ENCODE assay signal across 7 cellular contexts in genomic region chr1:46319301-46319700, GRCh38. TPM values are rescaled to one million over a fixed set of nuclear protein-coding genes. Genes with fewer than 3 reads are reported as not detected.
DNase-seq lines count a peak whose midpoint lies in the region; ATAC-seq, FAIRE-seq and TF ChIP-seq lines count a peak whose summit lies in the region.
"Not testable (repeated sequence)": the region's sequence is repeated elsewhere in the genome, so short reads cannot be mapped to it uniquely, and the experiment has no call there.

No MANE protein-coding gene starts in this region.

- H3K4me3 Mint-ChIP-seq in T-helper 17 cell = peak overlapping the region; percentile 25

- H3K27ac Mint-ChIP-seq in T-helper 17 cell = not testable (repeated sequence)

- not testable (repeated sequence) for H3K9me3 ChIP-seq in DOHH2 (ENCODE audit: control insufficient read depth, insufficient read depth, low read length); HUES6 (ENCODE audit: control insufficient read depth, insufficient read depth, low read depth, low read length); NT2/D1 (ENCODE audit: insufficient read depth, low read length); T-helper 17 cell (ENCODE audit: control insufficient read depth, low read length, poor library complexity, severe bottlenecking); K562 (replicated peaks; ENCODE audit: control insufficient read depth, insufficient read depth, low read depth, low read length); HepG2 (ENCODE audit: low read length)

- not testable (repeated sequence) for TF ChIP-seq EP300 in K562 (IDR thresholded peaks at IDR 0.05; ENCODE audit: low read length); HepG2 (IDR thresholded peaks at IDR 0.05; ENCODE audit: low read depth in 2 of 2, low read length in 2 of 2); HepG2 (CRISPR knock-in tag; IDR thresholded peaks at IDR 0.05; ENCODE audit: borderline replicate concordance)

- POLR2A ChIA-PET in K562 (lab: Yijun Ruan, JAX) = interaction anchor here (0.8 to 4.7 kb wide), 6 partner anchors 8 to 21 kb away, joined by 3 to 33 read pairs (median 20); partner anchors contain the start of genes LRRC41, NSUN4 and UQCRH
- POLR2A ChIA-PET in HepG2 (lab: Yijun Ruan, JAX) = not testable (repeated sequence)

- H3K79me2 ChIP-seq in DOHH2 (ENCODE audit: control insufficient read depth, low read length) = peaks cover 70% of the 10 kb centered on the region
- H3K79me2 ChIP-seq in K562 (ENCODE audit: control insufficient read depth, insufficient read depth, low read length); HepG2 (ENCODE audit: insufficient read depth, low read length): not testable (repeated sequence)

- intact Hi-C loops in K562 (cut with micrococcal nuclease); HepG2 (cut with micrococcal nuclease; ENCODE audit: unreplicated experiment): not testable (repeated sequence)

- H3K27me3 Mint-ChIP-seq in T-helper 17 cell = not testable (repeated sequence)

- DNase-seq in NT2/D1 (ENCODE audit: low read depth, low spot score); T-helper 17 cell; K562 (ENCODE audit: extremely low read depth in 1 of 4, low spot score in 3 of 4); HepG2 (ENCODE audit: low spot score): not testable (repeated sequence)
- peak; percentile 26 for DNase-seq in activated CD8-positive, alpha-beta memory T cell treated with anti-CD3 and anti-CD28 coated beads for 24 hours

- TF ChIP-seq CTCF in DOHH2 (IDR thresholded peaks at IDR 0.05; ENCODE audit: low read depth, low read length, poor library complexity, severe bottlenecking); K562 (IDR thresholded peaks at IDR 0.05 in 2 of 3, conservative IDR thresholded peaks at IDR 0.05 in 1 of 3; ENCODE audit: insufficient read depth in 2 of 3, low read depth in 1 of 3, low read length in 3 of 3); HepG2 (CRISPR knock-in tag; IDR thresholded peaks at IDR 0.05): not testable (repeated sequence)

- in situ Hi-C loops in K562 (cut with MboI); HepG2 (cut with HindIII; ENCODE audit: extremely low pct_ligation_motif_present, low pct_unique_long_range_greater_than_20kb): not testable (repeated sequence)

- H3K27ac ChIP-seq in DOHH2 (ENCODE audit: low read depth, low read length) (peak overlapping the region; percentile 99), HUES6 (ENCODE audit: low read depth, low read length) (peak overlapping the region; percentile 46; the same call in 1 of the 2 replicates)
- not testable (repeated sequence) for H3K27ac ChIP-seq in K562 (ENCODE audit: extremely low read depth, low read depth, low read length); HepG2 (ENCODE audit: extremely low read length, insufficient read depth, low read length)

- ATAC-seq in T-helper 17 cell = not testable (repeated sequence)
- ATAC-seq in K562 (0 out of 3 replicates have a peak, but pooled peaks have one; percentile 2), HepG2 (0 out of 3 replicates have a peak, but pooled peaks have one; percentile 26)

- not testable (repeated sequence) for H3K9me2 ChIP-seq in DOHH2 (replicated peaks; ENCODE audit: control insufficient read depth, low read length)

- H4K20me1 ChIP-seq in DOHH2 (ENCODE audit: control insufficient read depth, insufficient read depth, low read depth, low read length); K562 (replicated peaks; ENCODE audit: control insufficient read depth, insufficient read depth, low read length); HepG2 (ENCODE audit: insufficient read depth, low read length): not testable (repeated sequence)

- not testable (repeated sequence) for H3K9ac ChIP-seq in HUES6 (ENCODE audit: low read length); K562 (ENCODE audit: insufficient read depth in 1 of 2, low read depth in 2 of 2, low read length in 2 of 2); HepG2 (ENCODE audit: insufficient read depth, low read depth, low read length)
- H3K9ac ChIP-seq in NT2/D1 (ENCODE audit: insufficient read length, low read depth) = peak overlapping the region; percentile 4

- H3K4me3 ChIP-seq in DOHH2 (ENCODE audit: low read length); HUES6 (ENCODE audit: low read depth, low read length); NT2/D1 (ENCODE audit: insufficient read length, low read depth); K562; HepG2 (replicated peaks in 1 of 3; ENCODE audit: insufficient read depth in 1 of 3, low read depth in 2 of 3, low read length in 3 of 3): not testable (repeated sequence)

- H3F3A ChIP-seq in DOHH2 (ENCODE audit: control insufficient read depth, insufficient read depth) = peaks cover 51% of the 10 kb centered on the region

- not testable (repeated sequence) for H3K4me1 Mint-ChIP-seq in T-helper 17 cell

- H3K27me3 ChIP-seq in DOHH2 (ENCODE audit: control insufficient read depth, low read length); HUES6 (ENCODE audit: control insufficient read depth, insufficient read depth, low read length); NT2/D1 (ENCODE audit: insufficient read depth, insufficient read length); K562 (ENCODE audit: control insufficient read depth in 2 of 2, insufficient read depth in 2 of 2, low read length in 2 of 2); HepG2 (ENCODE audit: control insufficient read depth in 1 of 2, insufficient read depth in 2 of 2, low read length in 2 of 2): not testable (repeated sequence)

- H2AFZ ChIP-seq in K562 (ENCODE audit: low read depth, low read length); HepG2 (ENCODE audit: low read length): not testable (repeated sequence)

- CTCF ChIA-PET in K562 (lab: Yijun Ruan, JAX; ENCODE audit: low intra/inter-chr PET ratio); HepG2 (lab: Yijun Ruan, JAX; ENCODE audit: low intra/inter-chr PET ratio, low total read pairs): not testable (repeated sequence)

- H3K4me2 ChIP-seq in DOHH2 (ENCODE audit: low read length) = peak overlapping the region; percentile 31; the same call in 1 of the 2 replicates
- not testable (repeated sequence) for H3K4me2 ChIP-seq in K562 (ENCODE audit: insufficient read depth, low read length); HepG2 (ENCODE audit: low read depth, low read length)

- FAIRE-seq in K562 (lab: Jason Lieb, UNC) = peak; percentile 23
- not testable (repeated sequence) for FAIRE-seq in HepG2 (lab: Jason Lieb, UNC)

- H3K4me1 ChIP-seq in DOHH2 (ENCODE audit: control insufficient read depth, low read length) = peaks cover 60% of the 10 kb centered on the region
- not testable (repeated sequence) for H3K4me1 ChIP-seq in HUES6 (ENCODE audit: control insufficient read depth, insufficient read depth, low read length); K562 (replicated peaks in 1 of 2; ENCODE audit: control insufficient read depth in 2 of 2, insufficient read depth in 2 of 2, low read length in 2 of 2); HepG2 (ENCODE audit: insufficient read depth, low read length)
- H3K4me1 ChIP-seq in NT2/D1 (ENCODE audit: insufficient read depth, insufficient read length) = peaks cover 11% of the 10 kb centered on the region

- 57% methylated on average over 6 of the region's 6 CpGs for WGBS in K562 (ENCODE audit: insufficient coverage, low coverage, missing lambda C conversion rate)
- WGBS in HepG2 (ENCODE audit: low lambda C conversion rate) = 93% methylated on average over 6 of the region's 6 CpGs

- peaks cover 39% of the 10 kb centered on the region for H3K36me3 ChIP-seq in DOHH2 (ENCODE audit: control insufficient read depth, low read length)
- peaks cover 30% of the 10 kb centered on the region for H3K36me3 ChIP-seq in HUES6 (ENCODE audit: control insufficient read depth, insufficient read depth, low read length)
- peaks cover 36% of the 10 kb centered on the region for H3K36me3 ChIP-seq in NT2/D1 (ENCODE audit: insufficient read depth, insufficient read length, low read length)
- peaks cover 29% of the 10 kb centered on the region for H3K36me3 ChIP-seq in K562 (ENCODE audit: control insufficient read depth, insufficient read depth, low read length)
- H3K36me3 ChIP-seq in HepG2 (replicated peaks in 1 of 2; ENCODE audit: control insufficient read depth in 1 of 2, insufficient read depth in 2 of 2, low read length in 2 of 2) = peaks cover 4 to 11% of the 10 kb centered on the region in 2 experiments; a peak in 4 of 5 replicates

- not testable (repeated sequence) for H3K9me1 ChIP-seq in K562 (ENCODE audit: control insufficient read depth, insufficient read depth, low read length)

- BruUV-seq in K562 (replicated peaks; lab: Mats Ljungman, UMichigan); HepG2 (replicated peaks; lab: Mats Ljungman, UMichigan): not testable (repeated sequence)

- TF ChIP-seq RAD21 in K562 (CRISPR knock-in tag; conservative IDR thresholded peaks at IDR 0.05 in 1 of 2, IDR thresholded peaks at IDR 0.05 in 1 of 2); HepG2 (CRISPR knock-in tag; IDR thresholded peaks at IDR 0.05): not testable (repeated sequence)

- not testable (repeated sequence) for TF ChIP-seq POLR2A in K562 (conservative IDR thresholded peaks at IDR 0.05); HepG2 (IDR thresholded peaks at IDR 0.05; ENCODE audit: insufficient read depth in 1 of 2, low read depth in 2 of 2, low read length in 2 of 2)

- not testable (repeated sequence) for H3K36me3 Mint-ChIP-seq in T-helper 17 cell (ENCODE audit: low read depth)

RNA-seq across cellular contexts. Expression of gene UQCRH, which starts 15.8 kb away (rescaled TPM):
- total RNA-seq in T-helper 17 cell (100 to 1,000 TPM in 1 of 2 donors, 10 to 100 TPM in 1; 91.0 to 123 TPM), K562 (2014; rRNA removed) (2,410 and 3,306 TPM in 2 replicates), K562 (2014; rRNA removed; fragmentation: Illumina TruSeq; extraction: Trizol) (2,696 and 2,943 TPM in 2 replicates), K562 (2015; rRNA removed; fragmentation: Illumina TruSeq; extraction: Trizol) (1,782 and 1,893 TPM in 2 replicates), K562 (2021) (1,267 and 1,360 TPM in 2 replicates), HepG2 (2016; rRNA removed; fragmentation: Illumina TruSeq; extraction: Trizol) (556 and 776 TPM in 2 replicates)
- total RNA-seq in K562 (2011; cell fraction: chromatin; rRNA removed; ENCODE audit: low replicate concordance) = 185 and 351 TPM in 2 replicates
- total RNA-seq in K562 (2011; cell fraction: nucleolus; rRNA removed) = 205 and 247 TPM in 2 replicates
- 458 and 624 TPM in 2 replicates for total RNA-seq in K562 (2011; cell fraction: nucleoplasm; rRNA removed)
- polyA plus RNA-seq in K562 (2011; rRNA removed) (2,284 and 2,713 TPM in 2 replicates), K562 (2014; fragmentation: Illumina TruSeq; extraction: Trizol) (1,923 and 1,965 TPM in 2 replicates), K562 (2014; fragmentation: Nextera tagmentation; extraction: Ambion mirVana) (1,000 to 10,000 TPM; 4,348 to 5,184 TPM), K562 (2014; rRNA removed) (1,877 and 2,534 TPM in 2 replicates), HepG2 (2011; rRNA removed) (389 and 548 TPM in 2 replicates)
- polyA plus RNA-seq in K562 (2011; cell fraction: cytosol; rRNA removed) = 724 and 2,858 TPM in 2 replicates
- 272 and 676 TPM in 2 replicates for polyA plus RNA-seq in K562 (2011; cell fraction: nucleus; rRNA removed)
- 1,181 and 2,353 TPM in 2 replicates for polyA plus RNA-seq in K562 (2012)
- polyA minus RNA-seq in K562 (2011; rRNA and poly(A)+ RNA removed) = 762 and 899 TPM in 2 replicates
- polyA minus RNA-seq in K562 (2011; cell fraction: cytosol; rRNA and poly(A)+ RNA removed) = 241 and 256 TPM in 2 replicates
- polyA minus RNA-seq in K562 (2011; cell fraction: nucleus; rRNA and poly(A)+ RNA removed) = 65.4 and 198 TPM in 2 replicates
- total RNA-seq in HepG2 (2016; cell fraction: cytosol; rRNA removed; fragmentation: Illumina TruSeq; extraction: Trizol; ENCODE audit: low read depth) = 326 and 342 TPM in 2 replicates
- total RNA-seq in HepG2 (2016; cell fraction: insoluble cytoplasmic fraction; rRNA removed; fragmentation: Illumina TruSeq; extraction: Trizol) = 557 and 814 TPM in 2 replicates
- total RNA-seq in HepG2 (2016; cell fraction: membrane; rRNA removed; fragmentation: Illumina TruSeq; extraction: Trizol) = 684 and 739 TPM in 2 replicates
- 202 and 207 TPM in 2 replicates for total RNA-seq in HepG2 (2016; cell fraction: nucleus; rRNA removed; fragmentation: Illumina TruSeq; extraction: Trizol)
- 498 and 858 TPM in 2 replicates for polyA plus RNA-seq in HepG2 (2011; cell fraction: cytosol; rRNA removed)
- 97.1 and 129 TPM in 2 replicates for polyA plus RNA-seq in HepG2 (2011; cell fraction: nucleus; rRNA removed)
- polyA plus RNA-seq in HepG2 (2012) = 542 and 600 TPM in 2 replicates
- 372 and 389 TPM in 2 replicates for polyA plus RNA-seq in HepG2 (2016; cell fraction: cytosol; fragmentation: Illumina TruSeq; extraction: Trizol; ENCODE audit: low read depth)
- 673 and 752 TPM in 2 replicates for polyA plus RNA-seq in HepG2 (2016; cell fraction: insoluble cytoplasmic fraction; fragmentation: Illumina TruSeq; extraction: Trizol; ENCODE audit: low read depth)
- 615 and 634 TPM in 2 replicates for polyA plus RNA-seq in HepG2 (2016; cell fraction: membrane; fragmentation: Illumina TruSeq; extraction: Trizol; ENCODE audit: low read depth)
- 308 and 323 TPM in 2 replicates for polyA plus RNA-seq in HepG2 (2016; cell fraction: nucleus; fragmentation: Illumina TruSeq; extraction: Trizol; ENCODE audit: insufficient read depth, low read depth)
- polyA minus RNA-seq in HepG2 (2011; rRNA and poly(A)+ RNA removed; ENCODE audit: low replicate concordance) = 40.3 and 86.2 TPM in 2 replicates
- 75.1 and 87.3 TPM in 2 replicates for polyA minus RNA-seq in HepG2 (2011; cell fraction: cytosol; rRNA and poly(A)+ RNA removed)
- polyA minus RNA-seq in HepG2 (2011; cell fraction: nucleus; rRNA and poly(A)+ RNA removed) = 50.6 and 82.3 TPM in 2 replicates

RNA-seq across cellular contexts. Expression of gene LRRC41, which starts 15.9 kb away (rescaled TPM):
- 10 to 100 TPM; 30.0 to 30.1 TPM for total RNA-seq in T-helper 17 cell
- total RNA-seq in K562 (2011; cell fraction: chromatin; rRNA removed; ENCODE audit: low replicate concordance) = 66.5 and 77.9 TPM in 2 replicates
- total RNA-seq in K562 (2011; cell fraction: nucleolus; rRNA removed) = 55.3 and 56.5 TPM in 2 replicates
- 56.4 and 78.1 TPM in 2 replicates for total RNA-seq in K562 (2011; cell fraction: nucleoplasm; rRNA removed)
- 49.0 and 61.0 TPM in 2 replicates for total RNA-seq in K562 (2014; rRNA removed)
- total RNA-seq in K562 (2014; rRNA removed; fragmentation: Illumina TruSeq; extraction: Trizol) = 27.2 and 30.7 TPM in 2 replicates
- total RNA-seq in K562 (2015; rRNA removed; fragmentation: Illumina TruSeq; extraction: Trizol) = 47.1 and 49.7 TPM in 2 replicates
- 64.3 and 64.7 TPM in 2 replicates for total RNA-seq in K562 (2021)
- 39.6 and 70.2 TPM in 2 replicates for polyA plus RNA-seq in K562 (2011; rRNA removed)
- polyA plus RNA-seq in K562 (2011; cell fraction: cytosol; rRNA removed) = 74.3 and 85.0 TPM in 2 replicates
- polyA plus RNA-seq in K562 (2011; cell fraction: nucleus; rRNA removed) = 66.4 and 77.5 TPM in 2 replicates
- polyA plus RNA-seq in K562 (2012) = 36.7 and 72.3 TPM in 2 replicates
- polyA plus RNA-seq in K562 (2014; fragmentation: Illumina TruSeq; extraction: Trizol) = 52.3 and 56.7 TPM in 2 replicates
- 10 to 100 TPM; 10.5 to 11.7 TPM for polyA plus RNA-seq in K562 (2014; fragmentation: Nextera tagmentation; extraction: Ambion mirVana)
- polyA plus RNA-seq in K562 (2014; rRNA removed) = 44.2 and 50.0 TPM in 2 replicates
- 37.4 and 44.6 TPM in 2 replicates for polyA minus RNA-seq in K562 (2011; rRNA and poly(A)+ RNA removed)
- 44.1 and 45.1 TPM in 2 replicates for polyA minus RNA-seq in K562 (2011; cell fraction: cytosol; rRNA and poly(A)+ RNA removed)
- 33.0 and 46.3 TPM in 2 replicates for polyA minus RNA-seq in K562 (2011; cell fraction: nucleus; rRNA and poly(A)+ RNA removed)
- total RNA-seq in HepG2 (2016; rRNA removed; fragmentation: Illumina TruSeq; extraction: Trizol) = 51.9 and 53.6 TPM in 2 replicates
- 8.7 and 10.1 TPM in 2 replicates for total RNA-seq in HepG2 (2016; cell fraction: cytosol; rRNA removed; fragmentation: Illumina TruSeq; extraction: Trizol; ENCODE audit: low read depth)
- total RNA-seq in HepG2 (2016; cell fraction: insoluble cytoplasmic fraction; rRNA removed; fragmentation: Illumina TruSeq; extraction: Trizol) = 44.9 and 54.0 TPM in 2 replicates
- total RNA-seq in HepG2 (2016; cell fraction: membrane; rRNA removed; fragmentation: Illumina TruSeq; extraction: Trizol) = 22.7 and 23.9 TPM in 2 replicates
- 37.9 and 43.3 TPM in 2 replicates for total RNA-seq in HepG2 (2016; cell fraction: nucleus; rRNA removed; fragmentation: Illumina TruSeq; extraction: Trizol)
- polyA plus RNA-seq in HepG2 (2011; rRNA removed) = 48.1 and 64.1 TPM in 2 replicates
- polyA plus RNA-seq in HepG2 (2011; cell fraction: cytosol; rRNA removed) = 44.5 and 50.8 TPM in 2 replicates
- polyA plus RNA-seq in HepG2 (2011; cell fraction: nucleus; rRNA removed) = 63.0 and 69.0 TPM in 2 replicates
- polyA plus RNA-seq in HepG2 (2012) = 28.1 and 28.9 TPM in 2 replicates
- 5.9 and 6.3 TPM in 2 replicates for polyA plus RNA-seq in HepG2 (2016; cell fraction: cytosol; fragmentation: Illumina TruSeq; extraction: Trizol; ENCODE audit: low read depth)
- polyA plus RNA-seq in HepG2 (2016; cell fraction: insoluble cytoplasmic fraction; fragmentation: Illumina TruSeq; extraction: Trizol; ENCODE audit: low read depth) = 40.8 and 53.0 TPM in 2 replicates
- polyA plus RNA-seq in HepG2 (2016; cell fraction: membrane; fragmentation: Illumina TruSeq; extraction: Trizol; ENCODE audit: low read depth) = 13.1 and 15.2 TPM in 2 replicates
- 60.2 and 64.7 TPM in 2 replicates for polyA plus RNA-seq in HepG2 (2016; cell fraction: nucleus; fragmentation: Illumina TruSeq; extraction: Trizol; ENCODE audit: insufficient read depth, low read depth)
- polyA minus RNA-seq in HepG2 (2011; rRNA and poly(A)+ RNA removed; ENCODE audit: low replicate concordance) = 54.6 and 133 TPM in 2 replicates
- polyA minus RNA-seq in HepG2 (2011; cell fraction: cytosol; rRNA and poly(A)+ RNA removed) = 44.0 and 45.3 TPM in 2 replicates
- 36.3 and 42.6 TPM in 2 replicates for polyA minus RNA-seq in HepG2 (2011; cell fraction: nucleus; rRNA and poly(A)+ RNA removed)

RNA-seq across cellular contexts. Expression of gene NSUN4, which starts 21.3 kb away (rescaled TPM):
- 10 to 100 TPM; 30.5 to 40.0 TPM for total RNA-seq in T-helper 17 cell
- 126 and 174 TPM in 2 replicates for total RNA-seq in K562 (2011; cell fraction: chromatin; rRNA removed; ENCODE audit: low replicate concordance)
- 97.2 and 98.2 TPM in 2 replicates for total RNA-seq in K562 (2011; cell fraction: nucleolus; rRNA removed)
- 106 and 123 TPM in 2 replicates for total RNA-seq in K562 (2011; cell fraction: nucleoplasm; rRNA removed)
- total RNA-seq in K562 (2014; rRNA removed) = 33.4 and 37.0 TPM in 2 replicates
- total RNA-seq in K562 (2014; rRNA removed; fragmentation: Illumina TruSeq; extraction: Trizol) = 34.1 and 39.0 TPM in 2 replicates
- 33.8 and 34.2 TPM in 2 replicates for total RNA-seq in K562 (2015; rRNA removed; fragmentation: Illumina TruSeq; extraction: Trizol)
- total RNA-seq in K562 (2021) = 43.3 and 44.4 TPM in 2 replicates
- polyA plus RNA-seq in K562 (2011; rRNA removed) = 60.2 and 65.6 TPM in 2 replicates
- 53.3 and 69.6 TPM in 2 replicates for polyA plus RNA-seq in K562 (2011; cell fraction: cytosol; rRNA removed)
- 43.8 and 46.3 TPM in 2 replicates for polyA plus RNA-seq in K562 (2011; cell fraction: nucleus; rRNA removed)
- 37.5 and 42.1 TPM in 2 replicates for polyA plus RNA-seq in K562 (2012)
- 47.8 and 47.9 TPM in 2 replicates for polyA plus RNA-seq in K562 (2014; fragmentation: Illumina TruSeq; extraction: Trizol)
- polyA plus RNA-seq in K562 (2014; fragmentation: Nextera tagmentation; extraction: Ambion mirVana) = 10 to 100 TPM; 47.3 to 54.9 TPM
- 43.5 and 46.3 TPM in 2 replicates for polyA plus RNA-seq in K562 (2014; rRNA removed)
- 113 and 133 TPM in 2 replicates for polyA minus RNA-seq in K562 (2011; rRNA and poly(A)+ RNA removed)
- polyA minus RNA-seq in K562 (2011; cell fraction: cytosol; rRNA and poly(A)+ RNA removed) = 44.5 and 46.0 TPM in 2 replicates
- polyA minus RNA-seq in K562 (2011; cell fraction: nucleus; rRNA and poly(A)+ RNA removed) = 24.6 and 44.7 TPM in 2 replicates
- 23.5 and 27.1 TPM in 2 replicates for total RNA-seq in HepG2 (2016; rRNA removed; fragmentation: Illumina TruSeq; extraction: Trizol)
- 1.7 and 2.5 TPM in 2 replicates for total RNA-seq in HepG2 (2016; cell fraction: cytosol; rRNA removed; fragmentation: Illumina TruSeq; extraction: Trizol; ENCODE audit: low read depth)
- 22.9 and 26.3 TPM in 2 replicates for total RNA-seq in HepG2 (2016; cell fraction: insoluble cytoplasmic fraction; rRNA removed; fragmentation: Illumina TruSeq; extraction: Trizol)
- 6.1 and 6.8 TPM in 2 replicates for total RNA-seq in HepG2 (2016; cell fraction: membrane; rRNA removed; fragmentation: Illumina TruSeq; extraction: Trizol)
- total RNA-seq in HepG2 (2016; cell fraction: nucleus; rRNA removed; fragmentation: Illumina TruSeq; extraction: Trizol) = 15.4 and 15.9 TPM in 2 replicates
- 21.5 and 24.0 TPM in 2 replicates for polyA plus RNA-seq in HepG2 (2011; rRNA removed)
- 27.6 and 30.4 TPM in 2 replicates for polyA plus RNA-seq in HepG2 (2011; cell fraction: cytosol; rRNA removed)
- 14.3 and 18.3 TPM in 2 replicates for polyA plus RNA-seq in HepG2 (2011; cell fraction: nucleus; rRNA removed)
- polyA plus RNA-seq in HepG2 (2012) = 15.8 and 20.3 TPM in 2 replicates
- 1.5 and 1.8 TPM in 2 replicates for polyA plus RNA-seq in HepG2 (2016; cell fraction: cytosol; fragmentation: Illumina TruSeq; extraction: Trizol; ENCODE audit: low read depth)
- 18.9 and 21.3 TPM in 2 replicates for polyA plus RNA-seq in HepG2 (2016; cell fraction: insoluble cytoplasmic fraction; fragmentation: Illumina TruSeq; extraction: Trizol; ENCODE audit: low read depth)
- polyA plus RNA-seq in HepG2 (2016; cell fraction: membrane; fragmentation: Illumina TruSeq; extraction: Trizol; ENCODE audit: low read depth) = 3.4 and 4.0 TPM in 2 replicates
- polyA plus RNA-seq in HepG2 (2016; cell fraction: nucleus; fragmentation: Illumina TruSeq; extraction: Trizol; ENCODE audit: insufficient read depth, low read depth) = 14.9 and 17.2 TPM in 2 replicates
- polyA minus RNA-seq in HepG2 (2011; rRNA and poly(A)+ RNA removed; ENCODE audit: low replicate concordance) = 146 and 163 TPM in 2 replicates
- 15.6 and 17.8 TPM in 2 replicates for polyA minus RNA-seq in HepG2 (2011; cell fraction: cytosol; rRNA and poly(A)+ RNA removed)
- polyA minus RNA-seq in HepG2 (2011; cell fraction: nucleus; rRNA and poly(A)+ RNA removed) = 21.8 and 25.9 TPM in 2 replicates
